9 cellular contexts compared by ENCODE assay signal in genomic region chr4:176377705-176378302, GRCh38. TPM values are rescaled to one million over a fixed set of nuclear protein-coding genes. Genes with fewer than 3 reads are reported as not detected.
A peak's percentile ranks its signal among the peaks of the same experiment; 100 is the strongest.
DNase-seq lines count a peak whose midpoint lies in the region; ATAC-seq, FAIRE-seq and TF ChIP-seq lines count a peak whose summit lies in the region.
"Had no signal": no experiment of that assay in that cellular context is flagged by ENCODE, and none has a peak within 500 bp of the region (broad histone marks: within the 10 kb centered on the region; RNA-seq: fewer than 3 reads in every experiment).

No MANE protein-coding gene starts in this region.

- ATAC-seq in DND-41 (ENCODE audit: insufficient read depth, low read depth): peak; percentile 60; the same call in 1 of the 3 replicates
- peak; percentile 85 for ATAC-seq in GM19351 (IDR thresholded peaks at IDR 0.05; ENCODE audit: unreplicated experiment)
- peak; percentile 87 for ATAC-seq in HG03135 (IDR thresholded peaks at IDR 0.05; ENCODE audit: unreplicated experiment)
- ATAC-seq in sciatic nerve: no peak
- no peak for ATAC-seq in activated CD4-positive, CD25-positive, alpha-beta regulatory T cell treated with anti-CD3 and anti-CD28 coated beads, Interleukin-2, amount 50 U/mL, for 24 hours

- DNase-seq in DND-41 (no peak), RCC 7860 (ENCODE audit: low spot score) (peak; percentile 56), keratinocyte (ENCODE audit: low read depth, low spot score) (no peak), sciatic nerve (ENCODE audit: low spot score) (no peak), ovary (no peak)
- DNase-seq: naive B cell had no signal

- H3K9me1 ChIP-seq in keratinocyte (ENCODE audit: control insufficient read depth, extremely low read depth, insufficient read depth, low read length): no peaks in the 10 kb centered on the region

- H2AFZ ChIP-seq in DND-41 (ENCODE audit: low read depth, low read length) (no peak overlapping the region), keratinocyte (ENCODE audit: control insufficient read depth, low read length) (no peak overlapping the region)

- H3K27ac ChIP-seq in DND-41 (ENCODE audit: low read length) (no peak overlapping the region), keratinocyte (ENCODE audit: control insufficient read depth, insufficient read depth, low read length) (no peak overlapping the region), ovary (no peak overlapping the region)

- H3K36me3 ChIP-seq in DND-41 (ENCODE audit: insufficient read depth, low read length): no peaks in the 10 kb centered on the region
- no peaks in the 10 kb centered on the region for H3K36me3 ChIP-seq in keratinocyte (ENCODE audit: control insufficient read depth in 2 of 2, extremely low read depth in 1 of 2, insufficient read depth in 2 of 2, low read length in 2 of 2)
- no peaks in the 10 kb centered on the region for H3K36me3 ChIP-seq in ovary

- TF ChIP-seq POLR2A in ovary (IDR thresholded peaks at IDR 0.05): no peak

- H3K9ac ChIP-seq in DND-41 (ENCODE audit: low read depth, low read length) (no peak overlapping the region), keratinocyte (ENCODE audit: control insufficient read depth, extremely low read depth, insufficient read depth, low read length) (no peak overlapping the region)

- H3K4me1 ChIP-seq in DND-41 (ENCODE audit: insufficient read depth, low read length) (no peaks in the 10 kb centered on the region), keratinocyte (ENCODE audit: control insufficient read depth, extremely low read depth, insufficient read depth, low read length) (no peaks in the 10 kb centered on the region), ovary (ENCODE audit: insufficient read depth) (peaks cover 2% of the 10 kb centered on the region)

- dilution Hi-C loops in keratinocyte (cut with MboI; ENCODE audit: extremely low pct_ligation_motif_present, low sequenced_read_pairs): loop anchor here (25.0 kb wide), 1 partner anchor 184 kb away; no protein-coding TSS in a partner anchor

- FAIRE-seq in RCC 7860 (lab: Jason Lieb, UNC): peak; percentile 73
- FAIRE-seq in keratinocyte (lab: Jason Lieb, UNC): peak; percentile 86

- no peaks in the 10 kb centered on the region for H4K20me1 ChIP-seq in DND-41 (ENCODE audit: insufficient read depth, low read length)
- H4K20me1 ChIP-seq in keratinocyte (ENCODE audit: control insufficient read depth, extremely low read depth, insufficient read depth, low read length): no peaks in the 10 kb centered on the region

- H3K9me3 ChIP-seq in DND-41 (ENCODE audit: insufficient read depth, low read length, severe bottlenecking) (no peaks in the 10 kb centered on the region), keratinocyte (ENCODE audit: control insufficient read depth, low read depth, low read length) (no peaks in the 10 kb centered on the region), ovary (no peaks in the 10 kb centered on the region)

- WGBS in ovary, 3 donors: 75 to 84% (median 84%) methylated on average over 2 of the region's 2 CpGs

- TF ChIP-seq EP300 in ovary (IDR thresholded peaks at IDR 0.05): no peak

- peak; percentile 67 for TF ChIP-seq CTCF in DND-41 (IDR thresholded peaks at IDR 0.05; ENCODE audit: borderline replicate concordance, extremely low read depth, low read length, poor library complexity, severe bottlenecking)
- TF ChIP-seq CTCF in keratinocyte (optimal IDR thresholded peaks at IDR 0.05 in 1 of 3, IDR thresholded peaks at IDR 0.05 in 1 of 3, conservative IDR thresholded peaks at IDR 0.05 in 1 of 3; ENCODE audit: extremely low read depth in 1 of 3, insufficient read depth in 2 of 3, low read length in 3 of 3): peak in 2 of 3 experiments; percentile 36 to 55
- peak in 1 of 3 donors; percentile 16 for TF ChIP-seq CTCF in ovary (IDR thresholded peaks at IDR 0.05)

- H3K27me3 ChIP-seq in DND-41 (ENCODE audit: insufficient read depth, low read length, poor library complexity) (no peaks in the 10 kb centered on the region), keratinocyte (ENCODE audit: control insufficient read depth, extremely low read depth, insufficient read depth, low read length) (no peaks in the 10 kb centered on the region), ovary (no peaks in the 10 kb centered on the region)

- H3K4me3 ChIP-seq in DND-41 (ENCODE audit: low read depth in 1 of 2, low read length in 2 of 2) (no peak overlapping the region), keratinocyte (ENCODE audit: control insufficient read depth in 2 of 3, extremely low read depth in 1 of 3, insufficient read depth in 2 of 3, low read depth in 1 of 3, low read length in 3 of 3) (no peak overlapping the region), ovary (no peak overlapping the region)

- H3K4me2 ChIP-seq in DND-41 (ENCODE audit: insufficient read depth, low read length): no peak overlapping the region
- H3K4me2 ChIP-seq in keratinocyte (ENCODE audit: control insufficient read depth, extremely low read depth, insufficient read depth, low read depth, low read length): no peak overlapping the region

- H3K79me2 ChIP-seq in DND-41 (ENCODE audit: insufficient read depth, low read length) (no peaks in the 10 kb centered on the region), keratinocyte (ENCODE audit: control insufficient read depth, insufficient read depth, low read length) (no peaks in the 10 kb centered on the region)

- intact Hi-C loops in sciatic nerve (cut with DNase I): no loop called here
- intact Hi-C loops in ovary (cut with DNase I): loop anchor here in 1 of 4 donors (10.0 kb wide), 1 partner anchor 677 kb away; no protein-coding TSS in a partner anchor

RNA-seq across cellular contexts. Expression of gene SPCS3, which starts 58.0 kb away (rescaled TPM):
- polyA plus RNA-seq in keratinocyte (32.6 to 59.3 TPM (median 39.8 TPM) in 3 replicates), ovary (10 to 100 TPM; 18.5 to 39.0 TPM)
- polyA plus RNA-seq in keratinocyte (2011; ENCODE audit: low read depth): 43.0 TPM
- polyA plus RNA-seq in keratinocyte (2011; cell fraction: cytosol; rRNA removed): 21.8 and 37.9 TPM in 2 replicates
- polyA plus RNA-seq in keratinocyte (2011; cell fraction: nucleus; rRNA removed): 41.3 and 53.2 TPM in 2 replicates
- polyA plus RNA-seq in keratinocyte (2012; ENCODE audit: low replicate concordance): 51.2 and 82.7 TPM in 2 replicates
- 10.6 to 34.3 TPM (median 18.9 TPM) in 3 replicates for polyA minus RNA-seq in keratinocyte
- polyA minus RNA-seq in keratinocyte (2011; cell fraction: cytosol; rRNA and poly(A)+ RNA removed): 93.6 TPM
- 49.7 and 59.7 TPM in 2 replicates for polyA minus RNA-seq in keratinocyte (2011; cell fraction: nucleus; rRNA and poly(A)+ RNA removed)
- total RNA-seq in sciatic nerve (122 TPM), ovary (10 to 100 TPM; 41.7 to 89.3 (median 63.8) TPM)

Comparison
In these comparisons a context has a peak if more than half of its experiments do, and no peak if none do; other contexts are left out.
1. ATAC-seq: peak in DND-41 (single experiment), GM19351 (single experiment) and HG03135 (single experiment); none in sciatic nerve (single experiment) and activated CD4-positive, CD25-positive, alpha-beta regulatory T cell treated with anti-CD3 and anti-CD28 coated beads, Interleukin-2, amount 50 U/mL, for 24 hours (0 of 2).